In genomic region chr17:17255689-17256088, GRCh38 we compare ENCODE assay signal across 1 cellular context. TPM values are rescaled to one million over a fixed set of nuclear protein-coding genes. Genes with fewer than 3 reads are reported as not detected.
"Had no signal": no experiment of that assay in that cellular context is flagged by ENCODE, and none has a peak within 500 bp of the region (broad histone marks: within the 10 kb centered on the region; RNA-seq: fewer than 3 reads in every experiment).

No MANE protein-coding gene starts in this region.

RNA-seq across cellular contexts. Expression of gene PLD6, which starts 49.6 kb away (rescaled TPM):
- total RNA-seq: GM23338 had no signal
- polyA plus RNA-seq: GM23338 had no signal
